24 cellular contexts compared by ENCODE assay signal in genomic region chr15:45285413-45285812, GRCh38. TPM values are rescaled to one million over a fixed set of nuclear protein-coding genes. Genes with fewer than 3 reads are reported as not detected.
"Had no signal": no experiment of that assay in that cellular context is flagged by ENCODE, and none has a peak within 500 bp of the region (broad histone marks: within the 10 kb centered on the region; RNA-seq: fewer than 3 reads in every experiment).

No MANE protein-coding gene starts in this region.

- H3K27ac ChIP-seq: colonic mucosa, esophagus squamous epithelium, pancreas, sigmoid colon had no signal

- H3K4me1 ChIP-seq: colonic mucosa, esophagus squamous epithelium, pancreas, sigmoid colon had no signal

- H3K4me1 Mint-ChIP-seq: naive B cell, nephron had no signal

- FAIRE-seq: islet of Langerhans, pancreas had no signal

- H3K4me3 Mint-ChIP-seq: nephron had no signal

- H3K36me3 ChIP-seq: colonic mucosa, esophagus squamous epithelium, pancreas, sigmoid colon had no signal

- H3K4me3 ChIP-seq: colonic mucosa, esophagus squamous epithelium, lung, pancreas, sigmoid colon, smooth muscle cell had no signal

- H3K27me3 Mint-ChIP-seq: progenitor cell of endocrine pancreas had no signal

- H3K27ac Mint-ChIP-seq: naive B cell, nephron, progenitor cell of endocrine pancreas had no signal

- H3K27me3 ChIP-seq: colonic mucosa, pancreas had no signal

- H3K9me3 Mint-ChIP-seq: naive B cell, nephron had no signal

- H3K36me3 Mint-ChIP-seq: naive B cell had no signal

- ATAC-seq: left lobe of liver, pancreas had no signal

- DNase-seq: colonic mucosa; dermis blood vessel endothelial cell; esophagus squamous epithelium; foreskin fibroblast; hippocampal formation; kidney glomerular epithelial cell; mesendoderm; naive B cell; occipital lobe; pancreas; retina; sigmoid colon; stimulated activated CD4-positive, alpha-beta T cell treated with anti-CD3 and anti-CD28 coated beads, Interleukin-2, amount 100 ng/mL, for 48 hours; stimulated activated naive CD4-positive, alpha-beta T cell treated with Interleukin-2 at 50 U/mL for 16 hours; trophoblast cell had no signal

- H3K9me3 ChIP-seq: colonic mucosa, esophagus squamous epithelium, pancreas, sigmoid colon had no signal

RNA-seq across cellular contexts. Expression of gene SLC28A2, which starts 33.4 kb away (rescaled TPM):
- total RNA-seq: cerebellum, dermis blood vessel endothelial cell, epithelial cell of proximal tubule, esophagus squamous epithelium, occipital lobe, sigmoid colon, smooth muscle cell, urinary bladder had no signal
- polyA plus RNA-seq: pancreas, smooth muscle cell, urinary bladder had no signal
